Comparison of ENCODE assay signal across 16 cellular contexts in genomic region chr3:30835667-30836066, GRCh38. TPM values are rescaled to one million over a fixed set of nuclear protein-coding genes. Genes with fewer than 3 reads are reported as not detected.
DNase-seq lines count a peak whose midpoint lies in the region; ATAC-seq and TF ChIP-seq lines count a peak whose summit lies in the region.
"Had no signal": no experiment of that assay in that cellular context is flagged by ENCODE, and none has a peak within 500 bp of the region (broad histone marks: within the 10 kb centered on the region; RNA-seq: fewer than 3 reads in every experiment).

No MANE protein-coding gene starts in this region.

- H3K27me3 Mint-ChIP-seq in WTC11 (ENCODE audit: low read depth) = no peaks in the 10 kb centered on the region

- H3K27me3 ChIP-seq in osteoblast (ENCODE audit: insufficient read depth, low read length) (peaks cover 6% of the 10 kb centered on the region), neuronal stem cell (ENCODE audit: control insufficient read depth in 3 of 3, insufficient read depth in 3 of 3, low read depth in 1 of 3, low read length in 3 of 3) (no peaks in the 10 kb centered on the region), trophoblast cell (ENCODE audit: insufficient read depth, low read length) (no peaks in the 10 kb centered on the region)
- H3K27me3 ChIP-seq: BLaER1 treated with 17β-estradiol and CSF1 and Interleukin-3, amounts not matched to agents 10 nM and 100 nM had no signal

- no peak overlapping the region for H3K4me3 ChIP-seq in epithelial cell of esophagus (ENCODE audit: low read length)
- no peak overlapping the region for H3K4me3 ChIP-seq in osteoblast (ENCODE audit: insufficient read depth, low read length)
- no peak overlapping the region for H3K4me3 ChIP-seq in neuronal stem cell (ENCODE audit: low read length in 2 of 2)
- no peak overlapping the region for H3K4me3 ChIP-seq in trophoblast cell (ENCODE audit: low read depth, low read length)
- H3K4me3 ChIP-seq: BLaER1 treated with 17β-estradiol and CSF1 and Interleukin-3, amounts not matched to agents 10 nM and 100 nM had no signal

- H4K8ac ChIP-seq in neuronal stem cell (ENCODE audit: low read depth, low read length) (no peak overlapping the region), trophoblast cell (ENCODE audit: low read depth, low read length) (no peak overlapping the region)

- no peak overlapping the region for H3K4me3 Mint-ChIP-seq in WTC11
- H3K4me3 Mint-ChIP-seq: CD4-positive, alpha-beta T cell had no signal

- H4K20me1 ChIP-seq in osteoblast (ENCODE audit: insufficient read depth, low read length) = no peaks in the 10 kb centered on the region
- H4K20me1 ChIP-seq: BLaER1 treated with 17β-estradiol and CSF1 and Interleukin-3, amounts not matched to agents 10 nM and 100 nM had no signal

- H3K4me1 Mint-ChIP-seq in WTC11 = peaks cover 16% of the 10 kb centered on the region

- no peak overlapping the region for H3K27ac ChIP-seq in osteoblast (ENCODE audit: low read depth, low read length)
- H3K27ac ChIP-seq in neuronal stem cell (replicated peaks; ENCODE audit: low read length) = no peak overlapping the region
- H3K27ac ChIP-seq in trophoblast cell (ENCODE audit: low read depth, low read length) = no peak overlapping the region
- H3K27ac ChIP-seq: BLaER1 treated with 17β-estradiol and CSF1 and Interleukin-3, amounts not matched to agents 10 nM and 100 nM had no signal

- H3K23ac ChIP-seq in neuronal stem cell (ENCODE audit: low read depth, low read length, poor library complexity) (no peak overlapping the region), trophoblast cell (ENCODE audit: low read length) (no peak overlapping the region)

- no peaks in the 10 kb centered on the region for H3K79me2 ChIP-seq in osteoblast (ENCODE audit: insufficient read depth, low read length)
- H3K79me2 ChIP-seq in trophoblast cell (ENCODE audit: control insufficient read depth, insufficient read depth, low read length, poor library complexity) = no peaks in the 10 kb centered on the region

- no peak overlapping the region for H3K27ac Mint-ChIP-seq in WTC11
- H3K27ac Mint-ChIP-seq: CD4-positive, alpha-beta T cell had no signal

- H3K9me3 Mint-ChIP-seq in WTC11 = no peaks in the 10 kb centered on the region
- H3K9me3 Mint-ChIP-seq: CD4-positive, alpha-beta T cell had no signal

- no CpG with 5 or more reads among the region's 2 CpGs for WGBS in neuronal stem cell (ENCODE audit: extremely low coverage in 2 of 2, insufficient read length in 2 of 2, insufficient replicate concordance in 1 of 2), 2 donors
- WGBS in trophoblast cell (ENCODE audit: extremely low coverage, insufficient coverage, insufficient read length) = no CpG with 5 or more reads among the region's 2 CpGs

- no peak overlapping the region for H2AFZ ChIP-seq in osteoblast (ENCODE audit: low read length)
- H2AFZ ChIP-seq in neuronal stem cell (ENCODE audit: low read length) = no peak overlapping the region
- no peak overlapping the region for H2AFZ ChIP-seq in trophoblast cell (ENCODE audit: insufficient read depth, low read length, poor library complexity)

- DNase-seq in HT1080 (ENCODE audit: low read depth) (peak; percentile 27), WTC11 (ENCODE audit: low spot score) (no peak), epithelial cell of esophagus (ENCODE audit: low read depth) (peak; percentile 6), osteoblast (ENCODE audit: insufficient read length, low spot score, missing footprints) (peak; percentile 66), neuronal stem cell (ENCODE audit: low spot score) (no peak), trophoblast cell (no peak)
- DNase-seq: ACHN; Calu3; CD4-positive, alpha-beta T cell; DMS 273 treated with DMSO at 0.1 percent for 48 hours; DMS79 had no signal

- POLR2A ChIA-PET in WTC11 (lab: Charles Lee) = no interaction called here

- ATAC-seq in WTC11 (peak; percentile 60), GM18907 (IDR thresholded peaks at IDR 0.05; ENCODE audit: unreplicated experiment) (no peak)
- ATAC-seq: HCT116 had no signal

- no peak overlapping the region for H4K12ac ChIP-seq in trophoblast cell (ENCODE audit: low read depth, low read length)

- H3K18ac ChIP-seq in neuronal stem cell (ENCODE audit: low read length) (no peak overlapping the region), trophoblast cell (ENCODE audit: low read length) (no peak overlapping the region)

- H3K9me3 ChIP-seq in osteoblast (ENCODE audit: low read depth, low read length) (no peaks in the 10 kb centered on the region), neuronal stem cell (replicated peaks in 1 of 2; ENCODE audit: control insufficient read depth in 2 of 2, insufficient read depth in 1 of 2, low read depth in 1 of 2, low read length in 2 of 2) (no peaks in the 10 kb centered on the region), trophoblast cell (ENCODE audit: insufficient read depth, low read depth, low read length) (no peaks in the 10 kb centered on the region)
- H3K9me3 ChIP-seq: BLaER1 treated with 17β-estradiol and CSF1 and Interleukin-3, amounts not matched to agents 10 nM and 100 nM had no signal

- H2AK5ac ChIP-seq in neuronal stem cell (ENCODE audit: low read depth, low read length) = no peak overlapping the region
- H2AK5ac ChIP-seq in trophoblast cell (ENCODE audit: low read length) = no peak overlapping the region

- H2BK5ac ChIP-seq in neuronal stem cell (ENCODE audit: low read length) (no peak overlapping the region), trophoblast cell (ENCODE audit: low read depth, low read length, poor library complexity) (no peak overlapping the region)

- no peak overlapping the region for H3K4me2 ChIP-seq in osteoblast (ENCODE audit: insufficient read depth, low read length)
- H3K4me2 ChIP-seq in neuronal stem cell (ENCODE audit: insufficient read depth, low read length, poor library complexity, severe bottlenecking) = no peak overlapping the region
- H3K4me2 ChIP-seq in trophoblast cell (ENCODE audit: low read length) = no peak overlapping the region
- H3K4me2 ChIP-seq: BLaER1 treated with 17β-estradiol and CSF1 and Interleukin-3, amounts not matched to agents 10 nM and 100 nM had no signal

- H3K9ac ChIP-seq in neuronal stem cell (ENCODE audit: low read depth, low read length, poor library complexity) = no peak overlapping the region
- no peak overlapping the region for H3K9ac ChIP-seq in trophoblast cell (ENCODE audit: low read length)
- H3K9ac ChIP-seq: BLaER1 treated with 17β-estradiol and CSF1 and Interleukin-3, amounts not matched to agents 10 nM and 100 nM had no signal

- H3K4ac ChIP-seq in neuronal stem cell (ENCODE audit: low read length) = no peak overlapping the region
- no peak overlapping the region for H3K4ac ChIP-seq in trophoblast cell (ENCODE audit: low read depth, low read length)

- H3K14ac ChIP-seq in neuronal stem cell (ENCODE audit: low read length) (no peak overlapping the region), trophoblast cell (ENCODE audit: low read length) (no peak overlapping the region)

- H2BK120ac ChIP-seq in neuronal stem cell (ENCODE audit: low read depth, low read length) = no peak overlapping the region
- H2BK120ac ChIP-seq in trophoblast cell (ENCODE audit: insufficient read depth, low read length, poor library complexity) = no peak overlapping the region

- H3K36me3 ChIP-seq in osteoblast (ENCODE audit: insufficient read depth, low read length) (no peaks in the 10 kb centered on the region), neuronal stem cell (replicated peaks in 1 of 2; ENCODE audit: control insufficient read depth in 2 of 2, insufficient read depth in 2 of 2, low read length in 2 of 2) (no peaks in the 10 kb centered on the region), trophoblast cell (ENCODE audit: control insufficient read depth in 1 of 2, insufficient read depth in 2 of 2, low read length in 2 of 2) (no peaks in the 10 kb centered on the region)
- H3K36me3 ChIP-seq: BLaER1 treated with 17β-estradiol and CSF1 and Interleukin-3, amounts not matched to agents 10 nM and 100 nM had no signal

- H2BK12ac ChIP-seq in neuronal stem cell (ENCODE audit: low read length) (no peak overlapping the region), trophoblast cell (ENCODE audit: low read length) (no peak overlapping the region)

- CTCF ChIA-PET in WTC11 (lab: Charles Lee) = interaction anchor here (1.0 kb wide), 1 partner anchor 65 kb away, joined by 3 read pairs; no protein-coding TSS in a partner anchor

- no peak overlapping the region for H4K91ac ChIP-seq in neuronal stem cell (ENCODE audit: low read depth, low read length, poor library complexity)
- no peak overlapping the region for H4K91ac ChIP-seq in trophoblast cell (ENCODE audit: low read depth, low read length)

- H2BK15ac ChIP-seq in neuronal stem cell (ENCODE audit: low read length) = no peak overlapping the region

- H3K79me1 ChIP-seq in neuronal stem cell (ENCODE audit: low read depth, low read length) = no peaks in the 10 kb centered on the region
- no peaks in the 10 kb centered on the region for H3K79me1 ChIP-seq in trophoblast cell (ENCODE audit: low read length)

- TF ChIP-seq CTCF in WTC11 (IDR thresholded peaks at IDR 0.05) (no peak), epithelial cell of esophagus (IDR thresholded peaks at IDR 0.05; ENCODE audit: insufficient read depth, low read depth, low read length, missing control alignments) (no peak), osteoblast (IDR thresholded peaks at IDR 0.05; ENCODE audit: extremely low read depth, low read depth, low read length) (no peak)

- H3K4me1 ChIP-seq in osteoblast (ENCODE audit: insufficient read depth, low read length) (no peaks in the 10 kb centered on the region), neuronal stem cell (ENCODE audit: control insufficient read depth in 2 of 2, insufficient read depth in 1 of 2, low read depth in 1 of 2, low read length in 2 of 2) (no peaks in the 10 kb centered on the region), trophoblast cell (ENCODE audit: control insufficient read depth in 1 of 2, insufficient read depth in 2 of 2, low read length in 2 of 2) (no peaks in the 10 kb centered on the region)
- H3K4me1 ChIP-seq: BLaER1 treated with 17β-estradiol and CSF1 and Interleukin-3, amounts not matched to agents 10 nM and 100 nM had no signal

- H3K36me3 Mint-ChIP-seq in WTC11 = no peaks in the 10 kb centered on the region

TF ChIP-seq in WTC11, 78 proteins besides CTCF, POLR2A, EP300 and RAD21 (continues in another document):
- TF ChIP-seq SP1 (CRISPR knock-in tag; conservative IDR thresholded peaks at IDR 0.05) = no peak

RNA-seq across cellular contexts. Expression of gene GADL1, which starts 58.8 kb away (rescaled TPM):
- total RNA-seq in HT1080 (2014; rRNA removed; shearing (Covaris generic)) = 0.02 and 0.13 TPM in 2 replicates
- 0.06 and 0.20 TPM in 2 replicates for polyA plus RNA-seq in HT1080 (2015; cell fraction: cytosol; rRNA removed)
- 0.06 and 0.09 TPM in 2 replicates for polyA plus RNA-seq in HT1080 (2015; cell fraction: nucleus; rRNA removed)
- total RNA-seq in WTC11 (2021) (0.05 to 0.18 TPM (median 0.15 TPM) in 3 replicates), osteoblast (not detected in 2 replicates)
- polyA plus RNA-seq in neuronal stem cell (2013, experiment 1 of 2) = not detected
- polyA plus RNA-seq in neuronal stem cell (2013, experiment 2 of 2) = not detected
- 0.19 and 0.26 TPM in 2 replicates for polyA plus RNA-seq in trophoblast cell (2013)
- total RNA-seq: A172; Calu3; CD4-positive, alpha-beta T cell; G401 had no signal

Comparison
In these comparisons a context has a peak if more than half of its experiments do, and no peak if none do; other contexts are left out.
1. DNase-seq: peak in HT1080 (single experiment), epithelial cell of esophagus (single experiment) and osteoblast (single experiment); none in WTC11 (single experiment), neuronal stem cell (single experiment) and trophoblast cell (0 of 2).